8 cellular contexts compared by ENCODE assay signal in the genomic region with DNA sequence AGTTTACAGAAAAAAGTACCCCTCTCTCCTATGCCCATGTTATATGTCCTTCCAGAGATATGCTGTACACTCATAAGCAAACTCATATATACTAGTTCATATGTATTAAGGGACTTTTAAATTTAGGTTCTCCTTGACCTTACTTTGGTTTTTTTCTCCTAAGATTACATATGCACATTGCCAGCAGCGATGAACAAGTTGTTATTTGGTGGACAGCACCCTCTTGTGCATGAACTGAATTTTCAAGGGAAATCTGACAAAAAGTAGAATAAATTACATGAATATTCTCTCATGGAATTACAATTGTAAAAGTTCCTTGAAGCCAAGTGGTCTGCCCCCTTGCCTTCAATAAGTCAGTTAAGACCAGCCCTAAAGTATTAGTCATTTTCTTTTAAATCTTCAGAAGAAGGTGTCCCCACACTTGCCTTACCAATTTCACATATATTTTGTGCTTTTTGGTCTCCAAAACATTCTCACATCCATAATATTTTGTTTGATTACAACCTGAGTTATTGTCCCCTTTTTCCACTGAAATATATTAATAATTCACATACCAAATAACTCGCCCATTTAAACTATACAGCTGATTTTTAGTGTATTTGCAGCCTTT. TPM values are rescaled to one million over a fixed set of nuclear protein-coding genes. Genes with fewer than 3 reads are reported as not detected.
A peak's percentile ranks its signal among the peaks of the same experiment; 100 is the strongest.
DNase-seq lines count a peak whose midpoint lies in the region; ATAC-seq and TF ChIP-seq lines count a peak whose summit lies in the region.

No MANE protein-coding gene starts in this region.

- H3K36me3 Mint-ChIP-seq in WTC11 = no peaks in the 10 kb centered on the region

- DNase-seq in COLO829 (ENCODE audit: low spot score) (peak; percentile 78), WTC11 (ENCODE audit: low spot score) (no peak), left ventricle myocardium superior (no peak), gastrocnemius medialis (no peak), activated gamma-delta T cell treated with Interleukin-2 at 50 U/mL for 16 hours (no peak)

- TF ChIP-seq CTCF in WTC11 (IDR thresholded peaks at IDR 0.05) (peak; percentile 27; the same call in 1 of the 2 replicates), gastrocnemius medialis (IDR thresholded peaks at IDR 0.05 in 4 of 5, conservative IDR thresholded peaks at IDR 0.05 in 1 of 5) (peak; percentile 57 to 75 (median 61))

- H3K9me3 ChIP-seq in gastrocnemius medialis = no peaks in the 10 kb centered on the region

- POLR2A ChIA-PET in WTC11 (lab: Charles Lee) = no interaction called here

- no peaks in the 10 kb centered on the region for H3K4me1 ChIP-seq in gastrocnemius medialis

- no peak overlapping the region for H3K27ac ChIP-seq in gastrocnemius medialis

- H3K27me3 Mint-ChIP-seq in WTC11 (ENCODE audit: low read depth) = no peaks in the 10 kb centered on the region

- H3K36me3 ChIP-seq in gastrocnemius medialis = no peaks in the 10 kb centered on the region

- H3K4me3 Mint-ChIP-seq in WTC11 = no peak overlapping the region

- TF ChIP-seq POLR2A in gastrocnemius medialis (IDR thresholded peaks at IDR 0.05) = no peak

- no peaks in the 10 kb centered on the region for H3K4me1 Mint-ChIP-seq in WTC11

- H3K9me3 Mint-ChIP-seq in WTC11 = no peaks in the 10 kb centered on the region

- H3K27me3 ChIP-seq in gastrocnemius medialis = no peaks in the 10 kb centered on the region

- intact Hi-C loops in left ventricle myocardium superior (cut with micrococcal nuclease) (loop anchor here (2.0 kb wide), 1 partner anchor 278 kb away; no protein-coding TSS in a partner anchor), gastrocnemius medialis (cut with DNase I; ENCODE audit: low total_unique reads) (loop anchor here (2.0 to 10.0 kb wide), 4 partner anchors 106 to 496 kb away; a partner anchor contains a TSS)

- H3K4me3 ChIP-seq in gastrocnemius medialis = no peak overlapping the region

- no peak for TF ChIP-seq EP300 in Ishikawa (IDR thresholded peaks at IDR 0.05; ENCODE audit: borderline replicate concordance)

- CTCF ChIA-PET in WTC11 (lab: Charles Lee) = no interaction called here

- in situ Hi-C loops in gastrocnemius medialis (cut with MboI; ENCODE audit: low sequenced_read_pairs in 4 of 4) = loop anchor here in 3 of 4 donors (10.0 to 25.0 kb wide), 4 partner anchors 146 to 496 kb away; a partner anchor contains a TSS

- ATAC-seq in GM18909 (IDR thresholded peaks at IDR 0.05; ENCODE audit: poor library complexity, unreplicated experiment) (peak; percentile 87), WTC11 (no peak), left ventricle myocardium superior (peak; percentile 42), gastrocnemius medialis (peak; percentile 50 to 62), GM18873 (IDR thresholded peaks at IDR 0.05; ENCODE audit: low FRiP score, unreplicated experiment) (no peak)

- H3K27ac Mint-ChIP-seq in WTC11 = no peak overlapping the region

- TF ChIP-seq RAD21 in Ishikawa (IDR thresholded peaks at IDR 0.05; ENCODE audit: low read depth) = peak; percentile 87

TF ChIP-seq in Ishikawa, 13 proteins besides CTCF, POLR2A, EP300 and RAD21 (continues in another document):
- no peak for TF ChIP-seq CEBPB (IDR thresholded peaks at IDR 0.05)
- TF ChIP-seq TAF1 (IDR thresholded peaks at IDR 0.05; ENCODE audit: low read depth) = no peak
- no peak for TF ChIP-seq FOXM1 (IDR thresholded peaks at IDR 0.05; ENCODE audit: borderline replicate concordance, low read depth)
- TF ChIP-seq EGR1 (IDR thresholded peaks at IDR 0.05) = no peak
- TF ChIP-seq, protein P1, sequence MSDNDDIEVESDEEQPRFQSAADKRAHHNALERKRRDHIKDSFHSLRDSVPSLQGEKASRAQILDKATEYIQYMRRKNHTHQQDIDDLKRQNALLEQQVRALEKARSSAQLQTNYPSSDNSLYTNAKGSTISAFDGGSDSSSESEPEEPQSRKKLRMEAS (IDR thresholded peaks at IDR 0.05) = no peak
- no peak for TF ChIP-seq TCF12 (IDR thresholded peaks at IDR 0.05; ENCODE audit: low read depth)
- no peak for TF ChIP-seq ZBTB7A (IDR thresholded peaks at IDR 0.05; ENCODE audit: low read depth)
- TF ChIP-seq YY1 (IDR thresholded peaks at IDR 0.05; ENCODE audit: low read depth) = no peak
- no peak for TF ChIP-seq TEAD4 (IDR thresholded peaks at IDR 0.05)
- TF ChIP-seq CREB1 (IDR thresholded peaks at IDR 0.05; ENCODE audit: low read depth) = no peak
- TF ChIP-seq, protein P2, sequence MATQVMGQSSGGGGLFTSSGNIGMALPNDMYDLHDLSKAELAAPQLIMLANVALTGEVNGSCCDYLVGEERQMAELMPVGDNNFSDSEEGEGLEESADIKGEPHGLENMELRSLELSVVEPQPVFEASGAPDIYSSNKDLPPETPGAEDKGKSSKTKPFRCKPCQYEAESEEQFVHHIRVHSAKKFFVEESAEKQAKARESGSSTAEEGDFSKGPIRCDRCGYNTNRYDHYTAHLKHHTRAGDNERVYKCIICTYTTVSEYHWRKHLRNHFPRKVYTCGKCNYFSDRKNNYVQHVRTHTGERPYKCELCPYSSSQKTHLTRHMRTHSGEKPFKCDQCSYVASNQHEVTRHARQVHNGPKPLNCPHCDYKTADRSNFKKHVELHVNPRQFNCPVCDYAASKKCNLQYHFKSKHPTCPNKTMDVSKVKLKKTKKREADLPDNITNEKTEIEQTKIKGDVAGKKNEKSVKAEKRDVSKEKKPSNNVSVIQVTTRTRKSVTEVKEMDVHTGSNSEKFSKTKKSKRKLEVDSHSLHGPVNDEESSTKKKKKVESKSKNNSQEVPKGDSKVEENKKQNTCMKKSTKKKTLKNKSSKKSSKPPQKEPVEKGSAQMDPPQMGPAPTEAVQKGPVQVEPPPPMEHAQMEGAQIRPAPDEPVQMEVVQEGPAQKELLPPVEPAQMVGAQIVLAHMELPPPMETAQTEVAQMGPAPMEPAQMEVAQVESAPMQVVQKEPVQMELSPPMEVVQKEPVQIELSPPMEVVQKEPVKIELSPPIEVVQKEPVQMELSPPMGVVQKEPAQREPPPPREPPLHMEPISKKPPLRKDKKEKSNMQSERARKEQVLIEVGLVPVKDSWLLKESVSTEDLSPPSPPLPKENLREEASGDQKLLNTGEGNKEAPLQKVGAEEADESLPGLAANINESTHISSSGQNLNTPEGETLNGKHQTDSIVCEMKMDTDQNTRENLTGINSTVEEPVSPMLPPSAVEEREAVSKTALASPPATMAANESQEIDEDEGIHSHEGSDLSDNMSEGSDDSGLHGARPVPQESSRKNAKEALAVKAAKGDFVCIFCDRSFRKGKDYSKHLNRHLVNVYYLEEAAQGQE (IDR thresholded peaks at IDR 0.05; ENCODE audit: low read depth) = no peak

TF ChIP-seq in WTC11, 78 proteins besides CTCF, POLR2A, EP300 and RAD21 (continues in another document):
- TF ChIP-seq, protein P3, sequence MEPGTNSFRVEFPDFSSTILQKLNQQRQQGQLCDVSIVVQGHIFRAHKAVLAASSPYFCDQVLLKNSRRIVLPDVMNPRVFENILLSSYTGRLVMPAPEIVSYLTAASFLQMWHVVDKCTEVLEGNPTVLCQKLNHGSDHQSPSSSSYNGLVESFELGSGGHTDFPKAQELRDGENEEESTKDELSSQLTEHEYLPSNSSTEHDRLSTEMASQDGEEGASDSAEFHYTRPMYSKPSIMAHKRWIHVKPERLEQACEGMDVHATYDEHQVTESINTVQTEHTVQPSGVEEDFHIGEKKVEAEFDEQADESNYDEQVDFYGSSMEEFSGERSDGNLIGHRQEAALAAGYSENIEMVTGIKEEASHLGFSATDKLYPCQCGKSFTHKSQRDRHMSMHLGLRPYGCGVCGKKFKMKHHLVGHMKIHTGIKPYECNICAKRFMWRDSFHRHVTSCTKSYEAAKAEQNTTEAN (CRISPR knock-in tag; IDR thresholded peaks at IDR 0.05) = no peak
- TF ChIP-seq ATF1 (CRISPR knock-in tag; IDR thresholded peaks at IDR 0.05) (no peak), GRHL2 (CRISPR knock-in tag; IDR thresholded peaks at IDR 0.05; ENCODE audit: insufficient replicate concordance, severe bottlenecking) (no peak), TEAD4 (CRISPR knock-in tag; IDR thresholded peaks at IDR 0.05) (no peak), FOXK1 (CRISPR knock-in tag; IDR thresholded peaks at IDR 0.05) (no peak), ZBTB21 (CRISPR knock-in tag; IDR thresholded peaks at IDR 0.05; ENCODE audit: borderline replicate concordance) (no peak), JAZF1 (CRISPR knock-in tag; IDR thresholded peaks at IDR 0.05) (no peak)
- TF ChIP-seq, protein P4, sequence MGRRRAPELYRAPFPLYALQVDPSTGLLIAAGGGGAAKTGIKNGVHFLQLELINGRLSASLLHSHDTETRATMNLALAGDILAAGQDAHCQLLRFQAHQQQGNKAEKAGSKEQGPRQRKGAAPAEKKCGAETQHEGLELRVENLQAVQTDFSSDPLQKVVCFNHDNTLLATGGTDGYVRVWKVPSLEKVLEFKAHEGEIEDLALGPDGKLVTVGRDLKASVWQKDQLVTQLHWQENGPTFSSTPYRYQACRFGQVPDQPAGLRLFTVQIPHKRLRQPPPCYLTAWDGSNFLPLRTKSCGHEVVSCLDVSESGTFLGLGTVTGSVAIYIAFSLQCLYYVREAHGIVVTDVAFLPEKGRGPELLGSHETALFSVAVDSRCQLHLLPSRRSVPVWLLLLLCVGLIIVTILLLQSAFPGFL (CRISPR knock-in tag; IDR thresholded peaks at IDR 0.05; ENCODE audit: borderline replicate concordance) = no peak
- TF ChIP-seq, protein P5, sequence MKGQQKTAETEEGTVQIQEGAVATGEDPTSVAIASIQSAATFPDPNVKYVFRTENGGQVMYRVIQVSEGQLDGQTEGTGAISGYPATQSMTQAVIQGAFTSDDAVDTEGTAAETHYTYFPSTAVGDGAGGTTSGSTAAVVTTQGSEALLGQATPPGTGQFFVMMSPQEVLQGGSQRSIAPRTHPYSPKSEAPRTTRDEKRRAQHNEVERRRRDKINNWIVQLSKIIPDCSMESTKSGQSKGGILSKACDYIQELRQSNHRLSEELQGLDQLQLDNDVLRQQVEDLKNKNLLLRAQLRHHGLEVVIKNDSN (CRISPR knock-in tag; IDR thresholded peaks at IDR 0.05) = no peak
- TF ChIP-seq, protein P6, sequence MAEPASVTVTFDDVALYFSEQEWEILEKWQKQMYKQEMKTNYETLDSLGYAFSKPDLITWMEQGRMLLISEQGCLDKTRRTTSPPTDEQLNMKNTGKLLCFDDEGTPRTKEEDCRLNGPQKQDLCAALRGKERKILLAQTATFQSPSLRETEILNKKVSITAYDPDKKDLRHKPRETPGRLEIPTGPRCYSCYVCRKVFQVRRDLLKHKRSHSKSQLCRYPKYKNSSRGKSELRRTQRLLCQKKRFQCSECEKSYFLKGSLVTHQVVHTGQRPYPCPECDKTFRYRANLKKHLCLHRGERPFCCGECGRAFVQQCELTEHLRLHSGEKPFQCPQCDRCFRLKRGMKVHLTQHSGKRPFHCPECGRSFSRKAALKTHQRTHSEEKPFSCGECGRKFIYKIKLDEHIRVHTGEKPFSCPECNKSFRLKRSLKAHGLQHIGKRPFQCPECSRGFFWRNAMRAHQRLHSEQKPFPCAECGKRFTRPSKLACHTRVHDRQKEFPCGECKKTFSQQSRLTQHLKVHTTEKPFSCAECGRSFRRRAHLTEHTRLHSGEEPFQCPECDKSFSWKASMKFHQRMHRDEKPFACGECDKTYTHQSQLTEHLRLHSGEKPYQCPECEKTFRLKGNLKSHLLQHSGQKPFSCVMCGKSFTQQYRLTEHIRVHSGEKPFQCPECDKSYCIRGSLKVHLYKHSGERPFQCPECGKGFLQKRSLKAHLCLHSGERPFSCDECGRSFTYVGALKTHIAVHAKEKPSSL (CRISPR knock-in tag; conservative IDR thresholded peaks at IDR 0.05) = no peak

RNA-seq across cellular contexts. Expression of a gene that starts 30.6 kb away (rescaled TPM):
- 89.6 to 98.8 TPM (median 91.1 TPM) in 3 replicates for total RNA-seq in WTC11 (2021)
- 31.1 TPM for total RNA-seq in left ventricle myocardium superior
- total RNA-seq in gastrocnemius medialis = 10 to 100 TPM; 19.7 to 27.8 (median 26.7) TPM

Comparison
In these comparisons a context has a peak if more than half of its experiments do, and no peak if none do; other contexts are left out.
1. ATAC-seq: peak in GM18909 (single experiment), left ventricle myocardium superior (single experiment) and gastrocnemius medialis (2 of 2); none in WTC11 (single experiment) and GM18873 (single experiment).